21 cellular contexts compared by ENCODE assay signal in the genomic region with DNA sequence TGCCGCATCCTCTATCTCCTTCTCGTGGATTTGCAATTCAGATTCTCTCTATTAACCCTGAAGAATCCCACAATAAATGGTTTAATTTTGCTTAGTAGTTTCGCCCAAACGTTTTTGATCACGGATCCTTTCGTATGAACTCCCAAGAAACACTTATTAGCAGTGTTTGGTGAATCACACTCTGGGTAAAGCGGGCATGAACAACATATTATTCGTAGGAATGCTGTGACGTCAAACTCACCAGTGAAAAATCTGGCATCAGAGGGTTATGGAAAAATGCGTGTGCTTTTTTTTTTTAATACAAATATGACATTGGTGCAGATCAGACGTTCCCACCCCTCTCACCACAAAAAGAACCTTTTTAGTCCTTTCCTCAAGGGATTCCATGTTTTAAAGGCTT.
"Had no signal": no experiment of that assay in that cellular context is flagged by ENCODE, and none has a peak within 500 bp of the region (broad histone marks: within the 10 kb centered on the region; RNA-seq: fewer than 3 reads in every experiment).

No MANE protein-coding gene starts in this region.

- DNase-seq: activated CD4-positive, CD25-positive, alpha-beta regulatory T cell treated with anti-CD3 and anti-CD28 coated beads, Interleukin-2, amount 50 U/mL, for 72 hours; activated CD8-positive, alpha-beta memory T cell treated with anti-CD3 and anti-CD28 coated beads for 24 hours; activated CD8-positive, alpha-beta memory T cell treated with anti-CD3 and anti-CD28 coated beads, Interleukin-2, amount 50 U/mL, for 48 hours; activated effector memory CD4-positive, alpha-beta T cell treated with anti-CD3 and anti-CD28 coated beads, Interleukin-2, amount 50 U/mL, for 16 hours; activated T-cell treated with anti-CD3 and anti-CD28 coated beads, Interleukin-2, amount 50 U/mL, for 48 hours; effector memory CD4-positive, alpha-beta T cell; foreskin keratinocyte; glutamatergic neuron; hippocampal formation; lower lobe of right lung; nephron progenitor cell; nucleus accumbens; retina; stimulated activated CD4-positive, alpha-beta T cell treated with anti-CD3 and anti-CD28 coated beads, Interleukin-2, amount 100 ng/mL, for 24 hours; T-helper 1 cell; T-helper 9 cell; transverse colon; uterus had no signal

- H3K9me3 ChIP-seq: esophagus muscularis mucosa, lower lobe of right lung, transverse colon, uterus had no signal

- H3K4me1 ChIP-seq: uterus had no signal

- H3K27ac ChIP-seq: cardiac muscle cell, esophagus muscularis mucosa, foreskin keratinocyte, lower lobe of right lung, transverse colon, uterus, VCaP had no signal

- H3K36me3 ChIP-seq: cardiac muscle cell, esophagus muscularis mucosa, lower lobe of right lung, transverse colon, uterus had no signal

- ATAC-seq: foreskin keratinocyte, lower lobe of right lung had no signal

- H3K4me3 ChIP-seq: cardiac muscle cell, esophagus muscularis mucosa, lower lobe of right lung, transverse colon, uterus had no signal

- H3K27me3 ChIP-seq: cardiac muscle cell, transverse colon, uterus had no signal
